13 cellular contexts compared by ENCODE assay signal in genomic region chr10:3186365-3186764, GRCh38. TPM values are rescaled to one million over a fixed set of nuclear protein-coding genes. Genes with fewer than 3 reads are reported as not detected.
DNase-seq lines count a peak whose midpoint lies in the region; ATAC-seq, FAIRE-seq and TF ChIP-seq lines count a peak whose summit lies in the region.
"Had no signal": no experiment of that assay in that cellular context is flagged by ENCODE, and none has a peak within 500 bp of the region (broad histone marks: within the 10 kb centered on the region; RNA-seq: fewer than 3 reads in every experiment).

No MANE protein-coding gene starts in this region.

- H3K36me3 Mint-ChIP-seq in activated CD4-positive, alpha-beta T cell treated with anti-CD3 and anti-CD28 coated beads, Interleukin-2, amount 10 ng/mL, durations not matched to agents 24 days and 14 days (ENCODE audit: low read depth): no peaks in the 10 kb centered on the region
- H3K36me3 Mint-ChIP-seq in activated T-cell treated with anti-CD3 and anti-CD28 coated beads, Interleukin-2, amount 50 U/mL, for 72 hours (ENCODE audit: insufficient read depth in 2 of 2): no peaks in the 10 kb centered on the region

- TF ChIP-seq CTCF in mucosa of descending colon (IDR thresholded peaks at IDR 0.05) (no peak), D721Med (IDR thresholded peaks at IDR 0.05; ENCODE audit: insufficient read depth, missing control alignments) (no peak)

- H3K4me1 ChIP-seq in mucosa of descending colon (ENCODE audit: low read depth): no peaks in the 10 kb centered on the region

- peak; percentile 100 for ATAC-seq in activated T-cell treated with anti-CD3 and anti-CD28 coated beads, Interleukin-2, amount 50 U/mL, for 72 hours (replicated peaks in 1 of 2)
- ATAC-seq in mucosa of descending colon (peak; percentile 30), HG03432 (IDR thresholded peaks at IDR 0.05; ENCODE audit: unreplicated experiment) (no peak)
- ATAC-seq: left cardiac atrium, PC-3 had no signal

- H3K27ac Mint-ChIP-seq in activated CD4-positive, alpha-beta T cell treated with anti-CD3 and anti-CD28 coated beads, Interleukin-2, amount 10 ng/mL, durations not matched to agents 24 days and 14 days: peak overlapping the region; percentile 49
- no peak overlapping the region for H3K27ac Mint-ChIP-seq in activated T-cell treated with anti-CD3 and anti-CD28 coated beads, Interleukin-2, amount 50 U/mL, for 72 hours

- H3K4me3 Mint-ChIP-seq in activated CD4-positive, alpha-beta T cell treated with anti-CD3 and anti-CD28 coated beads, Interleukin-2, amount 10 ng/mL, durations not matched to agents 24 days and 14 days: no peak overlapping the region
- H3K4me3 Mint-ChIP-seq in activated T-cell treated with anti-CD3 and anti-CD28 coated beads, Interleukin-2, amount 50 U/mL, for 72 hours: peak overlapping the region; percentile 8 to 51

- H3K4me1 Mint-ChIP-seq in activated CD4-positive, alpha-beta T cell treated with anti-CD3 and anti-CD28 coated beads, Interleukin-2, amount 10 ng/mL, durations not matched to agents 24 days and 14 days: peaks cover 12% of the 10 kb centered on the region
- H3K4me1 Mint-ChIP-seq in activated T-cell treated with anti-CD3 and anti-CD28 coated beads, Interleukin-2, amount 50 U/mL, for 72 hours (ENCODE audit: low read depth): peaks cover 25% of the 10 kb centered on the region

- intact Hi-C loops in activated CD4-positive, alpha-beta T cell treated with anti-CD3 and anti-CD28 coated beads, Interleukin-2, amount 10 ng/mL, durations not matched to agents 24 days and 14 days (cut with micrococcal nuclease): loop anchor here (1.0 kb wide), 1 partner anchor 14 kb away; the partner anchor contains the start of gene PITRM1
- intact Hi-C loops in mucosa of descending colon (cut with DNase I, micrococcal nuclease): no loop called here

- DNase-seq in activated CD4-positive, alpha-beta T cell treated with anti-CD3 and anti-CD28 coated beads, Interleukin-2, amount 10 ng/mL, durations not matched to agents 24 days and 14 days: peak; percentile 84
- DNase-seq in activated T-cell treated with anti-CD3 and anti-CD28 coated beads, Interleukin-2, amount 50 U/mL, for 72 hours: peak; percentile 50 to 69
- no peak for DNase-seq in mucosa of descending colon
- DNase-seq in stimulated activated naive CD4-positive, alpha-beta T cell (lab: John Stamatoyannopoulos, UW): peak; percentile 17 to 77 (median 52)
- DNase-seq in HUDEP-2 (lab: John Stamatoyannopoulos, UW; ENCODE audit: unreplicated experiment in 76 of 76): no peak
- no peak for DNase-seq in D721Med (ENCODE audit: insufficient read length, low spot score)
- DNase-seq: anterior cingulate cortex, hippocampal formation, left cardiac atrium, NCI-H1092, NCI-H345, PC-3 had no signal

- H3K4me3 ChIP-seq in mucosa of descending colon: no peak overlapping the region

- no peak for FAIRE-seq in D721Med (lab: Jason Lieb, UNC)

- H3K9me3 Mint-ChIP-seq in activated CD4-positive, alpha-beta T cell treated with anti-CD3 and anti-CD28 coated beads, Interleukin-2, amount 10 ng/mL, durations not matched to agents 24 days and 14 days: no peaks in the 10 kb centered on the region
- H3K9me3 Mint-ChIP-seq in activated T-cell treated with anti-CD3 and anti-CD28 coated beads, Interleukin-2, amount 50 U/mL, for 72 hours: no peaks in the 10 kb centered on the region

- H3K27me3 Mint-ChIP-seq in activated CD4-positive, alpha-beta T cell treated with anti-CD3 and anti-CD28 coated beads, Interleukin-2, amount 10 ng/mL, durations not matched to agents 24 days and 14 days: peaks cover 64% of the 10 kb centered on the region
- peaks cover 54% of the 10 kb centered on the region for H3K27me3 Mint-ChIP-seq in activated T-cell treated with anti-CD3 and anti-CD28 coated beads, Interleukin-2, amount 50 U/mL, for 72 hours (ENCODE audit: low read depth)

- H3K9me3 ChIP-seq in mucosa of descending colon: no peaks in the 10 kb centered on the region

- no peaks in the 10 kb centered on the region for H3K36me3 ChIP-seq in mucosa of descending colon (ENCODE audit: low read depth)

RNA-seq across cellular contexts. Expression of gene PITRM1, which starts 13.8 kb away (rescaled TPM):
- total RNA-seq in activated CD4-positive, alpha-beta T cell treated with anti-CD3 and anti-CD28 coated beads, Interleukin-2, amount 10 ng/mL, durations not matched to agents 24 days and 14 days: 79.6 and 83.4 TPM in 2 replicates
- total RNA-seq in activated T-cell treated with anti-CD3 and anti-CD28 coated beads, Interleukin-2, amount 50 U/mL, for 72 hours: 10 to 100 TPM; 76.7 to 79.9 TPM
- total RNA-seq in mucosa of descending colon: 10 to 100 TPM; 50.8 to 53.9 (median 51.3) TPM

Comparison
In these comparisons a context has a peak if more than half of its experiments do, and no peak if none do; other contexts are left out.
1. DNase-seq: peak in activated CD4-positive, alpha-beta T cell treated with anti-CD3 and anti-CD28 coated beads, Interleukin-2, amount 10 ng/mL, durations not matched to agents 24 days and 14 days (single experiment), activated T-cell treated with anti-CD3 and anti-CD28 coated beads, Interleukin-2, amount 50 U/mL, for 72 hours (2 of 2) and stimulated activated naive CD4-positive, alpha-beta T cell (6 of 6); none in mucosa of descending colon (0 of 3), HUDEP-2 (0 of 76) and D721Med (single experiment).